Comparison of ENCODE assay signal across 21 cellular contexts in the genomic region with DNA sequence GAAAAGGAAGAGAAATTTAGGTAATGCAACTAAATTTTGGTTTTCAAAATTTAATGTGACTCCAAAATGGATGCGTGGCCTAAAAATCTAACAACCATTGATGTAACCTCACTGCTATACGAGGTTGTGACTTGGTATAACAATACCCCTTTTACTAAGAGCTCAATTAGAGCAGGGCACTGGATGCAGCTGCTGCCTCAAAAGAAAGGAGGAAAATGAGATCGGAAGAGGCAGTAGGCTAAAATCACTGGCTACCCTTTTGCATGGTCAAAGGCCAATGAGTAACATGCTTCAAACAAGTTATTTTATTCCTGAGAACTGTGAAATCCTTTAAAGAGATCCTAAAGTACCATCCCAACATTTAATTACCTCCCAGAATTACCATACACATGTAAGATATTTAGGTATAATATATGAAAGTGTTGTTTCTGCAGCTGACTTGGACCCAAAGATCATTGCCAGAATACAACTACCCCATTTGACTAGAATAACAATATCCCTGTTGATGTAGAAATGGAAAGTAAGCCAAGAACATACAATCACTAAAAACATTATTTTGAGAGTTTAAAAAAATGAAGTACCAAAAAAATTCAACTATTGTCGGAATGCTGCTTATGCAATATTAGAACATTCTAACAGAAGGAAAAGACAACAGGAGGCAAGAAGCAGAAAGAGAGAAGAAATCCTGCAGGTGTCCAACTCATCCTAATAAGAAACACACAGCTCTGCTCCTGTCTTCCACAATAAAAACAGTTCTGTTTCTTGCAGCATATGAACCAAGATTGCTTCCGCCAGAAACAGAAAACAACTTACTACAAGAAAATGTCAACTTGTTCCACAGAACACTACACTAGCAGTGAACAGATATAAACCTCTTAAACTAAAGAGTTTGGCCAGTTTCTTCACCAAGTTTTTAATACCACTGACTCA. TPM values are rescaled to one million over a fixed set of nuclear protein-coding genes. Genes with fewer than 3 reads are reported as not detected.
DNase-seq lines count a peak whose midpoint lies in the region; ATAC-seq and TF ChIP-seq lines count a peak whose summit lies in the region.
"Had no signal": no experiment of that assay in that cellular context is flagged by ENCODE, and none has a peak within 500 bp of the region (broad histone marks: within the 10 kb centered on the region; RNA-seq: fewer than 3 reads in every experiment).

No MANE protein-coding gene starts in this region.

- H3K79me2 ChIP-seq in OCI-LY7 (ENCODE audit: insufficient read depth, low read depth, low read length): peaks cover 96% of the 10 kb centered on the region

- H3K36me3 ChIP-seq in iPS-18a (ENCODE audit: control insufficient read depth, low read depth, low read length) (no peaks in the 10 kb centered on the region), sigmoid colon (no peaks in the 10 kb centered on the region), OCI-LY7 (ENCODE audit: insufficient read depth, low read length) (peaks cover 5% of the 10 kb centered on the region)

- no peak overlapping the region for H2AFZ ChIP-seq in OCI-LY7 (ENCODE audit: low read length)

- peaks cover 21% of the 10 kb centered on the region for H4K20me1 ChIP-seq in OCI-LY7 (ENCODE audit: insufficient read depth, low read length)

- WGBS in sigmoid colon, 2 donors: 86 to 87% methylated on average over 5 of the region's 5 CpGs

- H3K27me3 Mint-ChIP-seq in HFFc6 (ENCODE audit: insufficient read depth): no peaks in the 10 kb centered on the region
- H3K27me3 Mint-ChIP-seq: stimulated activated naive CD8-positive, alpha-beta T cell treated with anti-CD3 and anti-CD28 coated beads, Interleukin-15, Interleukin-2, amounts not matched to agents 100 ng/mL and 50 ng/mL, for 24 hours had no signal

- no peaks in the 10 kb centered on the region for H3K9me3 ChIP-seq in iPS-18a (ENCODE audit: control insufficient read depth, low read depth, low read length)
- H3K9me3 ChIP-seq in sigmoid colon: no peaks in the 10 kb centered on the region
- no peaks in the 10 kb centered on the region; the same call in 1 of the 2 replicates for H3K9me3 ChIP-seq in OCI-LY7 (ENCODE audit: low read length)
- H3K9me3 ChIP-seq: SK-N-SH had no signal

- no peak overlapping the region for H3K27ac Mint-ChIP-seq in HFFc6
- H3K27ac Mint-ChIP-seq: CD8-positive, alpha-beta T cell had no signal

- BruUV-seq in OCI-LY7 (replicated peaks; lab: Mats Ljungman, UMichigan): no TSS peak

- no peak overlapping the region for H3K4me3 Mint-ChIP-seq in HFFc6
- H3K4me3 Mint-ChIP-seq: CD8-positive, alpha-beta T cell; stimulated activated naive CD8-positive, alpha-beta T cell treated with anti-CD3 and anti-CD28 coated beads, Interleukin-15, Interleukin-2, amounts not matched to agents 100 ng/mL and 50 ng/mL, for 24 hours had no signal

- H3K4me3 ChIP-seq in iPS-18a (ENCODE audit: low read length): no peak overlapping the region
- no peak overlapping the region for H3K4me3 ChIP-seq in sigmoid colon
- H3K4me3 ChIP-seq in OCI-LY7 (ENCODE audit: low read depth, low read length, poor library complexity, severe bottlenecking): no peak overlapping the region

- intact Hi-C loops in sigmoid colon (cut with DNase I) (no loop called here), OCI-LY7 (cut with micrococcal nuclease; ENCODE audit: unreplicated experiment) (no loop called here)

- no peak for TF ChIP-seq CTCF in sigmoid colon (IDR thresholded peaks at IDR 0.05)
- no peak for TF ChIP-seq CTCF in OCI-LY7 (conservative IDR thresholded peaks at IDR 0.05; ENCODE audit: low read length)
- no peak for TF ChIP-seq CTCF in HFFc6 (IDR thresholded peaks at IDR 0.05)

- no peak for TF ChIP-seq POLR2A in sigmoid colon (IDR thresholded peaks at IDR 0.05)

- ATAC-seq in GM18520 (IDR thresholded peaks at IDR 0.05; ENCODE audit: unreplicated experiment) (no peak), HG02938 (IDR thresholded peaks at IDR 0.05; ENCODE audit: unreplicated experiment) (no peak)
- ATAC-seq: CD8-positive, alpha-beta T cell had no signal

- H3K9me3 Mint-ChIP-seq in HFFc6: no peaks in the 10 kb centered on the region
- H3K9me3 Mint-ChIP-seq: CD8-positive, alpha-beta T cell; stimulated activated naive CD8-positive, alpha-beta T cell treated with anti-CD3 and anti-CD28 coated beads, Interleukin-15, Interleukin-2, amounts not matched to agents 100 ng/mL and 50 ng/mL, for 24 hours had no signal

- no peaks in the 10 kb centered on the region for H3K9me2 ChIP-seq in OCI-LY7 (ENCODE audit: insufficient read depth, low read length)
- H3K9me2 ChIP-seq: SK-N-SH had no signal

- peaks cover 26% of the 10 kb centered on the region for H3K4me1 Mint-ChIP-seq in HFFc6 (ENCODE audit: low read depth)

- POLR2A ChIA-PET in OCI-LY7 (lab: Charles Lee): interaction anchor here (0.6 to 0.8 kb wide), 2 partner anchors 8 to 30 kb away, joined by 3 read pairs; no protein-coding TSS in a partner anchor

- no peak overlapping the region for H3K9ac ChIP-seq in iPS-18a (ENCODE audit: low read length)
- H3K9ac ChIP-seq: SK-N-SH had no signal

- DNase-seq in GM03348 (ENCODE audit: low spot score) (peak; percentile 13), sigmoid colon (no peak), OCI-LY7 (ENCODE audit: low spot score) (no peak), HFFc6 (no peak)
- DNase-seq: activated effector memory CD4-positive, alpha-beta T cell treated with anti-CD3 and anti-CD28 coated beads, Interleukin-2, amount 50 U/mL, for 16 hours; CD8-positive, alpha-beta T cell; effector memory CD4-positive, alpha-beta T cell; foreskin melanocyte; Karpas-422; mesendoderm; NCI-H1436; occipital lobe; OCI-M1; SK-N-SH; stimulated activated CD4-positive, alpha-beta T cell treated with anti-CD3 and anti-CD28 coated beads, Interleukin-12 subunit alpha, Interleukin-12 subunit beta, amount 100 ng/mL, for 4 hours had no signal

- CTCF ChIA-PET in OCI-LY7 (lab: Charles Lee; ENCODE audit: unreplicated experiment): interaction anchor here (0.9 kb wide), 1 partner anchor 247 kb away, joined by 3 read pairs; no protein-coding TSS in a partner anchor

- H3K4me1 ChIP-seq in iPS-18a (ENCODE audit: control insufficient read depth, low read depth, low read length) (peaks cover 9% of the 10 kb centered on the region), sigmoid colon (peaks cover 0 to 73% (median 33%) of the 10 kb centered on the region in 4 donors), OCI-LY7 (ENCODE audit: insufficient read depth, low read length, poor library complexity, severe bottlenecking) (peaks cover 13% of the 10 kb centered on the region)

- no peak for TF ChIP-seq EP300 in sigmoid colon (IDR thresholded peaks at IDR 0.05)

- no peaks in the 10 kb centered on the region for H3K27me3 ChIP-seq in iPS-18a (ENCODE audit: control insufficient read depth, insufficient read depth, low read length)
- H3K27me3 ChIP-seq in sigmoid colon: no peaks in the 10 kb centered on the region

- H3K4me2 ChIP-seq in OCI-LY7 (ENCODE audit: low read length): no peak overlapping the region
- H3K4me2 ChIP-seq: SK-N-SH had no signal

- H3K27ac ChIP-seq in angular gyrus (ENCODE audit: low read depth, low read length): peak overlapping the region; percentile 89
- peak overlapping the region; percentile 14 for H3K27ac ChIP-seq in iPS-18a (ENCODE audit: low read length)
- peak overlapping the region; percentile 9 to 51 (median 38) for H3K27ac ChIP-seq in sigmoid colon
- H3K27ac ChIP-seq in OCI-LY7 (ENCODE audit: low read depth, low read length, poor library complexity, severe bottlenecking): no peak overlapping the region
- H3K27ac ChIP-seq: HL-60 had no signal

- H3K36me3 Mint-ChIP-seq in HFFc6 (ENCODE audit: low read depth): no peaks in the 10 kb centered on the region

RNA-seq across cellular contexts. Expression of a gene that starts 15.0 kb away (rescaled TPM):
- total RNA-seq in sigmoid colon (10 to 100 TPM; 35.3 to 53.2 (median 40.9) TPM), OCI-LY7 (2022) (72.9 and 78.6 TPM in 2 replicates)
- polyA plus RNA-seq in sigmoid colon: 10 to 100 TPM in 1 of 3 donors, 1 to 10 TPM in 2; 5.5 to 16.5 (median 7.8) TPM
- total RNA-seq in OCI-LY7 (2014; rRNA removed; shearing (Covaris generic)): 29.3 and 37.2 TPM in 2 replicates
- total RNA-seq in HFFc6 (2021; fragmentation: NEBNext Ultra II Directional; extraction: Animal tissue kit (Norgen Biotek cat#: 25700)): 10 to 100 TPM; 15.6 to 23.3 (median 19.9) TPM
